17 cellular contexts compared by ENCODE assay signal in genomic region chr1:38123356-38123755, GRCh38.
DNase-seq lines count a peak whose midpoint lies in the region; ATAC-seq and TF ChIP-seq lines count a peak whose summit lies in the region.
"Had no signal": no experiment of that assay in that cellular context is flagged by ENCODE, and none has a peak within 500 bp of the region (broad histone marks: within the 10 kb centered on the region; RNA-seq: fewer than 3 reads in every experiment).

No MANE protein-coding gene starts in this region.

- H2AFZ ChIP-seq in GM23248, result no peak overlapping the region

- H3K79me2 ChIP-seq in GM23248 (ENCODE audit: insufficient read depth), result no peaks in the 10 kb centered on the region

- H3K27ac ChIP-seq in GM23248 (no peak overlapping the region), endodermal cell (ENCODE audit: low read depth, low read length) (no peak overlapping the region), sigmoid colon (no peak overlapping the region)
- H3K27ac ChIP-seq: HL-60 had no signal

- 37 to 45% methylated on average over 7 of the region's 7 CpGs for WGBS in GM23248 (ENCODE audit: low coverage in 1 of 2, low lambda C conversion rate in 2 of 2, missing lambda C conversion rate in 2 of 2), 2 experiments
- WGBS in endodermal cell (ENCODE audit: insufficient coverage in 1 of 2, insufficient read length in 1 of 2), 2 experiments, result 87 to 93% methylated on average over 3 to 7 of the region's 7 CpGs
- WGBS in sigmoid colon, 2 donors, result 80% methylated on average over 7 of the region's 7 CpGs

- H3F3A ChIP-seq in GM23248 (ENCODE audit: insufficient read depth), result no peaks in the 10 kb centered on the region

- H3K36me3 ChIP-seq in GM23248 (ENCODE audit: low read depth), result no peaks in the 10 kb centered on the region
- no peaks in the 10 kb centered on the region for H3K36me3 ChIP-seq in endodermal cell (ENCODE audit: control insufficient read depth, insufficient read depth, low read length)
- no peaks in the 10 kb centered on the region for H3K36me3 ChIP-seq in sigmoid colon

- H3K4me2 ChIP-seq in GM23248 (ENCODE audit: unreplicated experiment), result no peak overlapping the region

- peak; percentile 74 for DNase-seq in GM23248
- peak; percentile 12 for DNase-seq in NCI-H69 (lab: John Stamatoyannopoulos, UW)
- DNase-seq in endodermal cell, result peak; percentile 46
- DNase-seq in sigmoid colon, result peak; percentile 34
- no peak for DNase-seq in NK-92 treated with Interleukin-12 subunit alpha and Interleukin-12 subunit beta, amount 100 ng/mL, for 24 hours (lab: John Stamatoyannopoulos, UW)
- DNase-seq in NCI-H146 treated with DMSO at 0.1 percent for 48 hours (lab: John Stamatoyannopoulos, UW; ENCODE audit: unreplicated experiment), result no peak
- DNase-seq: activated CD4-positive, alpha-beta memory T cell treated with anti-CD3 and anti-CD28 coated beads for 36 hours; activated naive CD8-positive, alpha-beta T cell treated with anti-CD3 and anti-CD28 coated beads, Interleukin-2, amount 10 ng/mL, durations not matched to agents 7 days and 5 days; activated T-cell treated with anti-CD3 and anti-CD28 coated beads, Interleukin-2, amount 50 U/mL, for 72 hours; C1 segment of cervical spinal cord; central memory CD4-positive, alpha-beta T cell; DND-41; NCI-H146 had no signal

- TF ChIP-seq EP300 in sigmoid colon (IDR thresholded peaks at IDR 0.05), result no peak

- no peaks in the 10 kb centered on the region for H3K9me2 ChIP-seq in GM23248 (ENCODE audit: insufficient read depth)

- H3K4me3 ChIP-seq in GM23248, result no peak overlapping the region
- H3K4me3 ChIP-seq in endodermal cell (ENCODE audit: low read length), result no peak overlapping the region
- H3K4me3 ChIP-seq in sigmoid colon, result no peak overlapping the region
- H3K4me3 ChIP-seq: lung had no signal

- no peaks in the 10 kb centered on the region for H3K27me3 ChIP-seq in GM23248 (replicated peaks; ENCODE audit: insufficient read depth)
- no peaks in the 10 kb centered on the region for H3K27me3 ChIP-seq in endodermal cell (ENCODE audit: control insufficient read depth, insufficient read depth, low read length, poor library complexity, severe bottlenecking)
- H3K27me3 ChIP-seq in sigmoid colon, result no peaks in the 10 kb centered on the region

- H3K4me1 Mint-ChIP-seq in endodermal cell, result no peaks in the 10 kb centered on the region
- H3K4me1 Mint-ChIP-seq: activated naive CD8-positive, alpha-beta T cell treated with anti-CD3 and anti-CD28 coated beads, Interleukin-2, amount 10 ng/mL, durations not matched to agents 7 days and 5 days had no signal

- TF ChIP-seq POLR2A in sigmoid colon (IDR thresholded peaks at IDR 0.05), result no peak

- H3K4me1 ChIP-seq in GM23248 (ENCODE audit: insufficient read depth), result 0 out of 2 replicates have a peak, but pooled peaks cover 5% of the 10 kb centered on the region
- H3K4me1 ChIP-seq in endodermal cell (ENCODE audit: control insufficient read depth, insufficient read depth, low read length), result no peaks in the 10 kb centered on the region
- no peaks in the 10 kb centered on the region for H3K4me1 ChIP-seq in sigmoid colon

- TF ChIP-seq CTCF in endodermal cell (conservative IDR thresholded peaks at IDR 0.05) (no peak), sigmoid colon (IDR thresholded peaks at IDR 0.05) (no peak)

- H3K4me3 Mint-ChIP-seq in endodermal cell, result no peak overlapping the region
- H3K4me3 Mint-ChIP-seq: activated CD4-positive, alpha-beta memory T cell treated with anti-CD3 and anti-CD28 coated beads for 36 hours; activated naive CD8-positive, alpha-beta T cell treated with anti-CD3 and anti-CD28 coated beads, Interleukin-2, amount 10 ng/mL, durations not matched to agents 7 days and 5 days; activated T-cell treated with anti-CD3 and anti-CD28 coated beads, Interleukin-2, amount 50 U/mL, for 72 hours; nephron had no signal

- H3K27ac Mint-ChIP-seq in endodermal cell, result no peak overlapping the region
- H3K27ac Mint-ChIP-seq: activated CD4-positive, alpha-beta memory T cell treated with anti-CD3 and anti-CD28 coated beads for 36 hours; activated naive CD8-positive, alpha-beta T cell treated with anti-CD3 and anti-CD28 coated beads, Interleukin-2, amount 10 ng/mL, durations not matched to agents 7 days and 5 days; activated T-cell treated with anti-CD3 and anti-CD28 coated beads, Interleukin-2, amount 50 U/mL, for 72 hours; nephron had no signal

- H4K20me1 ChIP-seq in GM23248 (ENCODE audit: insufficient read depth), result no peaks in the 10 kb centered on the region

- H3K9ac ChIP-seq in GM23248, result no peak overlapping the region
- no peak overlapping the region for H3K9ac ChIP-seq in endodermal cell (ENCODE audit: extremely low read depth, low read length, poor library complexity, severe bottlenecking)

- no peaks in the 10 kb centered on the region for H3K36me3 Mint-ChIP-seq in endodermal cell (ENCODE audit: low read depth)
- H3K36me3 Mint-ChIP-seq: activated CD4-positive, alpha-beta memory T cell treated with anti-CD3 and anti-CD28 coated beads for 36 hours; activated naive CD8-positive, alpha-beta T cell treated with anti-CD3 and anti-CD28 coated beads, Interleukin-2, amount 10 ng/mL, durations not matched to agents 7 days and 5 days had no signal

- H3K9me3 ChIP-seq in GM23248 (ENCODE audit: low read depth) (no peaks in the 10 kb centered on the region), endodermal cell (ENCODE audit: control insufficient read depth, low read length) (no peaks in the 10 kb centered on the region), sigmoid colon (no peaks in the 10 kb centered on the region)

- intact Hi-C loops in sigmoid colon (cut with DNase I), result no loop called here

- no peaks in the 10 kb centered on the region for H3K9me3 Mint-ChIP-seq in endodermal cell
- H3K9me3 Mint-ChIP-seq: activated CD4-positive, alpha-beta memory T cell treated with anti-CD3 and anti-CD28 coated beads for 36 hours; activated naive CD8-positive, alpha-beta T cell treated with anti-CD3 and anti-CD28 coated beads, Interleukin-2, amount 10 ng/mL, durations not matched to agents 7 days and 5 days; activated T-cell treated with anti-CD3 and anti-CD28 coated beads, Interleukin-2, amount 50 U/mL, for 72 hours; nephron had no signal

- no peak for ATAC-seq in HG02852 (IDR thresholded peaks at IDR 0.05; ENCODE audit: unreplicated experiment)
- ATAC-seq: activated T-cell treated with anti-CD3 and anti-CD28 coated beads, Interleukin-2, amount 50 U/mL, for 72 hours had no signal

- peaks cover 18% of the 10 kb centered on the region for H3K27me3 Mint-ChIP-seq in endodermal cell (ENCODE audit: insufficient read depth)
- H3K27me3 Mint-ChIP-seq: activated CD4-positive, alpha-beta memory T cell treated with anti-CD3 and anti-CD28 coated beads for 36 hours had no signal

- in situ Hi-C loops in GM23248 (cut with MboI), result no loop called here

Comparison
In these comparisons a context has a peak if more than half of its experiments do, and no peak if none do; other contexts are left out.
1. DNase-seq: peak in GM23248 (single experiment), NCI-H69 (single experiment), endodermal cell (single experiment) and sigmoid colon (single experiment); none in NK-92 treated with Interleukin-12 subunit alpha and Interleukin-12 subunit beta, amount 100 ng/mL, for 24 hours (single experiment) and NCI-H146 treated with DMSO at 0.1 percent for 48 hours (single experiment).